ENCODE assay signal across 1 cellular context in genomic region chr17:47665655-47666054, GRCh38.
TF ChIP-seq lines count a peak whose summit lies in the region.

No MANE protein-coding gene starts in this region.

TF ChIP-seq in HepG2, 621 proteins besides CTCF, POLR2A, EP300 and RAD21 (continued from another document):
- TF ChIP-seq, protein P1, sequence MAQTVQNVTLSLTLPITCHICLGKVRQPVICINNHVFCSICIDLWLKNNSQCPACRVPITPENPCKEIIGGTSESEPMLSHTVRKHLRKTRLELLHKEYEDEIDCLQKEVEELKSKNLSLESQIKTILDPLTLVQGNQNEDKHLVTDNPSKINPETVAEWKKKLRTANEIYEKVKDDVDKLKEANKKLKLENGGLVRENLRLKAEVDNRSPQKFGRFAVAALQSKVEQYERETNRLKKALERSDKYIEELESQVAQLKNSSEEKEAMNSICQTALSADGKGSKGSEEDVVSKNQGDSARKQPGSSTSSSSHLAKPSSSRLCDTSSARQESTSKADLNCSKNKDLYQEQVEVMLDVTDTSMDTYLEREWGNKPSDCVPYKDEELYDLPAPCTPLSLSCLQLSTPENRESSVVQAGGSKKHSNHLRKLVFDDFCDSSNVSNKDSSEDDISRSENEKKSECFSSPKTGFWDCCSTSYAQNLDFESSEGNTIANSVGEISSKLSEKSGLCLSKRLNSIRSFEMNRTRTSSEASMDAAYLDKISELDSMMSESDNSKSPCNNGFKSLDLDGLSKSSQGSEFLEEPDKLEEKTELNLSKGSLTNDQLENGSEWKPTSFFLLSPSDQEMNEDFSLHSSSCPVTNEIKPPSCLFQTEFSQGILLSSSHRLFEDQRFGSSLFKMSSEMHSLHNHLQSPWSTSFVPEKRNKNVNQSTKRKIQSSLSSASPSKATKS (CRISPR knock-in tag; IDR thresholded peaks at IDR 0.05), result no peak
- TF ChIP-seq HNF4G (IDR thresholded peaks at IDR 0.05; ENCODE audit: borderline replicate concordance, low read depth, low read length) (no peak), HNF4G (CRISPR knock-in tag; IDR thresholded peaks at IDR 0.05; ENCODE audit: borderline replicate concordance, low read depth) (no peak), ZNF660 (CRISPR knock-in tag; IDR thresholded peaks at IDR 0.05; ENCODE audit: borderline replicate concordance, low read depth) (no peak), TSC22D2 (CRISPR knock-in tag; IDR thresholded peaks at IDR 0.05; ENCODE audit: borderline replicate concordance) (no peak), HOXA3 (CRISPR knock-in tag; IDR thresholded peaks at IDR 0.05) (no peak), KLF16 (CRISPR knock-in tag; IDR thresholded peaks at IDR 0.05) (0 out of 4 replicates have a peak, but pooled peaks of 1 of the 2 experiments have one; percentile 22), JDP2 (CRISPR knock-in tag; IDR thresholded peaks at IDR 0.05; ENCODE audit: borderline replicate concordance) (no peak), ZFP36 (IDR thresholded peaks at IDR 0.05; ENCODE audit: borderline replicate concordance, low read depth, low read length, partially characterized antibody) (no peak), ZNF318 (CRISPR knock-in tag; IDR thresholded peaks at IDR 0.05) (no peak), ZKSCAN8 (CRISPR knock-in tag; IDR thresholded peaks at IDR 0.05; ENCODE audit: borderline replicate concordance) (no peak), GFI1 (CRISPR knock-in tag; IDR thresholded peaks at IDR 0.05; ENCODE audit: borderline replicate concordance) (no peak), SMAD9 (CRISPR knock-in tag; IDR thresholded peaks at IDR 0.05) (no peak), ZNF343 (CRISPR knock-in tag; IDR thresholded peaks at IDR 0.05) (no peak), GATA4 (IDR thresholded peaks at IDR 0.05; ENCODE audit: borderline replicate concordance, low read depth) (no peak), ZNF12 (CRISPR knock-in tag; IDR thresholded peaks at IDR 0.05) (no peak), ATF4 (CRISPR knock-in tag; IDR thresholded peaks at IDR 0.05) (peak in 1 of 2 experiments; percentile 62; a peak in 1 of 4 replicates), SOX13 (IDR thresholded peaks at IDR 0.05) (no peak), SOX13 (CRISPR knock-in tag; conservative IDR thresholded peaks at IDR 0.05 in 1 of 2, IDR thresholded peaks at IDR 0.05 in 1 of 2) (0 out of 4 replicates have a peak, but pooled peaks of 1 of the 2 experiments have one; percentile 16), LBX2 (CRISPR knock-in tag; IDR thresholded peaks at IDR 0.05; ENCODE audit: borderline replicate concordance) (no peak), ATF7-NPFF (CRISPR knock-in tag; IDR thresholded peaks at IDR 0.05; ENCODE audit: low read depth) (no peak), MYNN (CRISPR knock-in tag; IDR thresholded peaks at IDR 0.05; ENCODE audit: low read depth) (no peak), ZNF781 (CRISPR knock-in tag; IDR thresholded peaks at IDR 0.05; ENCODE audit: borderline replicate concordance, not compliant biosample characterization) (no peak), FOXA3 (CRISPR knock-in tag; IDR thresholded peaks at IDR 0.05) (0 out of 2 replicates have a peak, but pooled peaks have one; percentile 11), TRIM22 (IDR thresholded peaks at IDR 0.05) (no peak)
